Comparison of ENCODE assay signal across 9 cellular contexts in genomic region chr5:54738118-54738972, GRCh38.
DNase-seq lines count a peak whose midpoint lies in the region; ATAC-seq and TF ChIP-seq lines count a peak whose summit lies in the region.
"Had no signal": no experiment of that assay in that cellular context is flagged by ENCODE, and none has a peak within 500 bp of the region (broad histone marks: within the 10 kb centered on the region; RNA-seq: fewer than 3 reads in every experiment).

No MANE protein-coding gene starts in this region.

- TF ChIP-seq EP300 in upper lobe of left lung (IDR thresholded peaks at IDR 0.05) = no peak

- H3K36me3 ChIP-seq in adipocyte (ENCODE audit: control insufficient read depth, insufficient read depth, low read length, severe bottlenecking) = no peaks in the 10 kb centered on the region
- no peaks in the 10 kb centered on the region for H3K36me3 ChIP-seq in upper lobe of left lung

- no peaks in the 10 kb centered on the region for H3K9me3 ChIP-seq in adipocyte (ENCODE audit: control insufficient read depth, low read length)
- no peaks in the 10 kb centered on the region for H3K9me3 ChIP-seq in upper lobe of left lung

- DNase-seq in NCI-H82 (lab: John Stamatoyannopoulos, UW) (peak; percentile 5), NCI-H82 treated with DMSO at 0.1 percent for 48 hours (lab: John Stamatoyannopoulos, UW; ENCODE audit: unreplicated experiment) (no peak), adipocyte (ENCODE audit: low read depth) (peak; percentile 58), iris pigment epithelial cell (ENCODE audit: low read depth) (peak; percentile 54), upper lobe of left lung (peak in 1 of 2 donors; percentile 82), GDM1 (lab: John Stamatoyannopoulos, UW) (no peak), NOMO-1 treated with DMSO at 0.1 percent for 48 hours (lab: John Stamatoyannopoulos, UW; ENCODE audit: unreplicated experiment) (no peak)
- DNase-seq in activated CD4-positive, alpha-beta T cell treated with anti-CD3 and anti-CD28 coated beads for 1 hour = no peak
- DNase-seq: activated CD4-positive, alpha-beta T cell treated with anti-CD3 and anti-CD28 coated beads, Interleukin-2, amount 50 U/mL, for 4 hours had no signal

- TF ChIP-seq POLR2A in upper lobe of left lung (IDR thresholded peaks at IDR 0.05) = no peak

- no peaks in the 10 kb centered on the region for H3K27me3 ChIP-seq in adipocyte (replicated peaks; ENCODE audit: control insufficient read depth, insufficient read depth, low read length)
- no peaks in the 10 kb centered on the region for H3K27me3 ChIP-seq in upper lobe of left lung

- H3K9ac ChIP-seq in adipocyte (ENCODE audit: low read length) = no peak overlapping the region

- peak overlapping the region in 3 of 4 donors; percentile 31 to 66 (median 51) for H3K27ac ChIP-seq in upper lobe of left lung

- no peak for TF ChIP-seq CTCF in upper lobe of left lung (IDR thresholded peaks at IDR 0.05)

- peaks cover 20% of the 10 kb centered on the region for H3K4me1 ChIP-seq in adipocyte (ENCODE audit: control insufficient read depth, insufficient read depth, low read length)
- peaks cover 10 to 22% (median 19%) of the 10 kb centered on the region in 4 donors for H3K4me1 ChIP-seq in upper lobe of left lung

- no peak overlapping the region for H3K4me3 ChIP-seq in adipocyte (ENCODE audit: low read length)
- no peak overlapping the region for H3K4me3 ChIP-seq in upper lobe of left lung

- WGBS in upper lobe of left lung, 2 donors = 53 to 57% methylated on average over 6 of the region's 6 CpGs

- peak in 1 of 2 donors; percentile 83 for ATAC-seq in upper lobe of left lung (ENCODE audit: low FRiP score in 2 of 2)

Comparison
In these comparisons a context has a peak if more than half of its experiments do, and no peak if none do; other contexts are left out.
1. DNase-seq: peak in NCI-H82 (single experiment), adipocyte (single experiment) and iris pigment epithelial cell (single experiment); none in NCI-H82 treated with DMSO at 0.1 percent for 48 hours (single experiment), GDM1 (single experiment), NOMO-1 treated with DMSO at 0.1 percent for 48 hours (single experiment) and activated CD4-positive, alpha-beta T cell treated with anti-CD3 and anti-CD28 coated beads for 1 hour (single experiment).